In genomic region chr13:51244637-51245405, GRCh38 we compare ENCODE assay signal across 1 cellular context.
TF ChIP-seq lines count a peak whose summit lies in the region.

No MANE protein-coding gene starts in this region.

TF ChIP-seq in H1, 55 proteins besides CTCF, POLR2A, EP300 and RAD21:
- TF ChIP-seq SP2 (IDR thresholded peaks at IDR 0.05; ENCODE audit: low read length) (no peak), ATF3 (IDR thresholded peaks at IDR 0.05; ENCODE audit: insufficient read depth, low read depth, low read length) (no peak), USF2 (IDR thresholded peaks at IDR 0.05; ENCODE audit: low read length) (no peak), RFX5 (IDR thresholded peaks at IDR 0.05; ENCODE audit: borderline replicate concordance, low read depth, low read length) (no peak), RBBP5 (IDR thresholded peaks at IDR 0.05; ENCODE audit: borderline replicate concordance, low read depth, low read length) (no peak), TEAD4 (IDR thresholded peaks at IDR 0.05; ENCODE audit: low read depth, low read length) (no peak), SP4 (IDR thresholded peaks at IDR 0.05; ENCODE audit: low read length) (no peak), SP1 (IDR thresholded peaks at IDR 0.05; ENCODE audit: low read depth, low read length) (0 out of 2 replicates have a peak, but pooled peaks have one; percentile 37), RNF2 (IDR thresholded peaks at IDR 0.05; ENCODE audit: borderline replicate concordance, low read depth, low read length, missing control alignments, poor library complexity, severe bottlenecking) (no peak), GTF2F1 (IDR thresholded peaks at IDR 0.05; ENCODE audit: borderline replicate concordance, low read depth, low read length) (peak; percentile 85; the same call in 1 of the 2 replicates), POU5F1 (IDR thresholded peaks at IDR 0.05; ENCODE audit: low read depth, low read length) (peak; percentile 32; the same call in 1 of the 2 replicates), KDM4A (IDR thresholded peaks at IDR 0.05; ENCODE audit: low read depth, low read length, severe bottlenecking) (no peak), TAF7 (optimal IDR thresholded peaks at IDR 0.05; ENCODE audit: borderline replicate concordance, low read depth, low read length) (peak; percentile 98), PHF8 (conservative IDR thresholded peaks at IDR 0.05; ENCODE audit: low read depth, low read length) (no peak), JUN (IDR thresholded peaks at IDR 0.05; ENCODE audit: low read depth, low read length) (no peak), E2F6 (IDR thresholded peaks at IDR 0.05) (no peak), BRCA1 (IDR thresholded peaks at IDR 0.05; ENCODE audit: low read depth, low read length) (no peak), CTBP2 (IDR thresholded peaks at IDR 0.05; ENCODE audit: borderline replicate concordance, insufficient read depth, insufficient read length, low read length) (no peak), TCF12 (IDR thresholded peaks at IDR 0.05; ENCODE audit: low read depth, low read length) (peak; percentile 89), NANOG (IDR thresholded peaks at IDR 0.05; ENCODE audit: insufficient read depth, low read depth, low read length, poor library complexity, severe bottlenecking) (no peak), CHD7 (IDR thresholded peaks at IDR 0.05; ENCODE audit: insufficient replicate concordance, low read length) (no peak), POLR2AphosphoS5 (IDR thresholded peaks at IDR 0.05; ENCODE audit: low read depth, low read length) (peak; percentile 70), YY1 (IDR thresholded peaks at IDR 0.05; ENCODE audit: low read depth, low read length) (peak; percentile 62; the same call in 1 of the 2 replicates), TAF1 (IDR thresholded peaks at IDR 0.05; ENCODE audit: low read depth, low read length) (peak; percentile 33; the same call in 1 of the 2 replicates), CREB1 (IDR thresholded peaks at IDR 0.05) (no peak), SIRT6 (IDR thresholded peaks at IDR 0.05; ENCODE audit: low read length) (no peak), SRF (IDR thresholded peaks at IDR 0.05; ENCODE audit: low read depth, low read length) (no peak), TBP (IDR thresholded peaks at IDR 0.05; ENCODE audit: low read depth, low read length) (peak; percentile 89)
